Comparison of ENCODE assay signal across 22 cellular contexts in the genomic region with DNA sequence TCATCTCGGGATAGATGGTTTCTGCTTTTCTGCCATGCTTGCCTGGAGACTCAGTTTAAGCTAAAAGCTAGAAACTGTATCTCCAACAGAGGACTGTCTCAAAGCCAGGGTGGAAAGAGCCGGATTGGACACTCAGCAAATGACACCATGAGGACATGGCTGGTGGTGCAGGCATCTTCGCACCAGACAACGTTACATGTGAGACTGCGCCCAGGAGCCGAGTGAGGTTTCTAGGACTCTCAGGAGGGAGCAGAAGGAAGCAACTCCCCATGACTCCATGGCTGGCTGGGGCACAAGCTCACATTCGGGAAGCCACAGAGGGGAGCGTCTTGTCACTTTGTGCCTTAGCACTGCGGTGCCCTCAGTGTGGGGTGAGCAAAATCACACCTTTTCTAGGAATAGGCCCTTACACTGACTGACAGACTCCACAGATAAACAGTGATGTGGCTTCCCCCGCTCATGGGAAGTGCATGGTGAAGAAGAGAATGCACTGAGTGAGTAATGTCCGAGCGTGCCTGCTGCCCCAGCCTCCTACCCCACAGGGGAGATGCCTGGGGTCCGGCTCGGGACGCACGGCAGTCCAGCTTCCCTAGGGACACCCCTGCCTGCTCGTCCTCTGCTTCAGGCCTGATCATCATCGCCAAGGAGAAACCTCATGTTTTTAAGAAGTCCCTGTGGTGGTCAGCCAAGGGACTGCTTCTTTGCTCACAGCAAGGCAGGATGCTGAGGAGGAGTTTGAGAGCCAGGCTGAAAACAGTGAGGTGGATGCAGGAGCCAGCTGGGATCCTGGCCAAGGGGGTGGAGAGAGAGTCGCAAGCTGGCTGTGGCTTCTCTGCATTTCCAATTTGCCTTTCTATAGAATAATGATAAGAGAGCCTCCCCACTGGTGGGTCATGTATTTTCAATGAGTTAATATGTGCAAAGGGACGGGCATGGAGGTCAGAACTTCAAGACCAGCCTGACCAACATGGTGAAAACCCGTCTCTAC. TPM values are rescaled to one million over a fixed set of nuclear protein-coding genes. Genes with fewer than 3 reads are reported as not detected.
"Had no signal": no experiment of that assay in that cellular context is flagged by ENCODE, and none has a peak within 500 bp of the region (broad histone marks: within the 10 kb centered on the region; RNA-seq: fewer than 3 reads in every experiment).

No MANE protein-coding gene starts in this region.

- H3K36me3 ChIP-seq: sigmoid colon had no signal

- ATAC-seq: activated naive CD4-positive, alpha-beta T cell treated with anti-CD3 and anti-CD28 coated beads, Interleukin-2, amount 50 U/mL, for 72 hours; activated T-cell treated with anti-CD3 and anti-CD28 coated beads, Interleukin-2, amount 50 U/mL, for 4 hours; left cardiac atrium; mucosa of descending colon; naive thymus-derived CD8-positive, alpha-beta T cell; T-helper 17 cell had no signal

- H3K27ac Mint-ChIP-seq: activated CD4-positive, alpha-beta memory T cell treated with anti-CD3 and anti-CD28 coated beads for 36 hours; activated naive CD4-positive, alpha-beta T cell treated with anti-CD3 and anti-CD28 coated beads, Interleukin-2, amount 50 U/mL, for 72 hours; endodermal cell; stimulated activated naive CD8-positive, alpha-beta T cell treated with anti-CD3 and anti-CD28 coated beads, Interleukin-15, Interleukin-2, amounts not matched to agents 100 ng/mL and 50 ng/mL, for 24 hours; T-helper 17 cell had no signal

- H3K27me3 Mint-ChIP-seq: activated CD4-positive, alpha-beta memory T cell treated with anti-CD3 and anti-CD28 coated beads for 36 hours; T-helper 17 cell had no signal

- H3K9me3 ChIP-seq: mucosa of descending colon, sigmoid colon had no signal

- H3K36me3 Mint-ChIP-seq: activated CD4-positive, alpha-beta memory T cell treated with anti-CD3 and anti-CD28 coated beads for 36 hours; activated naive CD4-positive, alpha-beta T cell treated with anti-CD3 and anti-CD28 coated beads, Interleukin-2, amount 50 U/mL, for 72 hours; naive thymus-derived CD8-positive, alpha-beta T cell had no signal

- H3K4me3 Mint-ChIP-seq: activated CD4-positive, alpha-beta memory T cell treated with anti-CD3 and anti-CD28 coated beads for 36 hours; activated T-cell treated with anti-CD3 and anti-CD28 coated beads, Interleukin-2, amount 50 U/mL, for 4 hours; endodermal cell; naive thymus-derived CD8-positive, alpha-beta T cell; stimulated activated naive CD8-positive, alpha-beta T cell treated with anti-CD3 and anti-CD28 coated beads, Interleukin-15, Interleukin-2, amounts not matched to agents 100 ng/mL and 50 ng/mL, for 24 hours; T-helper 17 cell had no signal

- H3K27ac ChIP-seq: sigmoid colon had no signal

- H3K9me3 Mint-ChIP-seq: activated CD4-positive, alpha-beta memory T cell treated with anti-CD3 and anti-CD28 coated beads for 36 hours; activated naive CD4-positive, alpha-beta T cell treated with anti-CD3 and anti-CD28 coated beads, Interleukin-2, amount 50 U/mL, for 72 hours; activated T-cell treated with anti-CD3 and anti-CD28 coated beads, Interleukin-2, amount 50 U/mL, for 4 hours; endodermal cell; naive thymus-derived CD8-positive, alpha-beta T cell; stimulated activated naive CD8-positive, alpha-beta T cell treated with anti-CD3 and anti-CD28 coated beads, Interleukin-15, Interleukin-2, amounts not matched to agents 100 ng/mL and 50 ng/mL, for 24 hours had no signal

- H3K27me3 ChIP-seq: sigmoid colon had no signal

- FAIRE-seq: bronchial epithelial cell, TTC549 had no signal

- H3K4me3 ChIP-seq: mucosa of descending colon, sigmoid colon had no signal

- DNase-seq: activated CD4-positive, alpha-beta memory T cell treated with anti-CD3 and anti-CD28 coated beads for 36 hours; activated CD4-positive, alpha-beta T cell treated with anti-CD3 and anti-CD28 coated beads for 1 hour; activated effector memory CD4-positive, alpha-beta T cell treated with anti-CD3 and anti-CD28 coated beads, Interleukin-2, amount 50 U/mL, for 16 hours; activated T-cell treated with anti-CD3 and anti-CD28 coated beads, Interleukin-2, amount 50 U/mL, for 4 hours; amniotic stem cell; endodermal cell; erythroblast; left cardiac atrium; mucosa of descending colon; naive thymus-derived CD8-positive, alpha-beta T cell; sigmoid colon; stimulated activated CD4-positive, alpha-beta T cell treated with anti-CD3 and anti-CD28 coated beads, Interleukin-4, amount 100 ng/mL, for 24 hours; T-helper 17 cell had no signal

RNA-seq across cellular contexts. Expression of a gene that starts 52.2 kb away (rescaled TPM):
- total RNA-seq: activated CD4-positive, alpha-beta memory T cell treated with anti-CD3 and anti-CD28 coated beads for 36 hours; activated naive CD4-positive, alpha-beta T cell treated with anti-CD3 and anti-CD28 coated beads, Interleukin-2, amount 50 U/mL, for 72 hours; activated T-cell treated with anti-CD3 and anti-CD28 coated beads, Interleukin-2, amount 50 U/mL, for 4 hours; bronchial epithelial cell; chondrocyte; dermis microvascular lymphatic vessel endothelial cell; left cardiac atrium; lung microvascular endothelial cell; mucosa of descending colon; naive thymus-derived CD8-positive, alpha-beta T cell; pulmonary artery endothelial cell; sigmoid colon; T-helper 17 cell; temporal lobe had no signal
